33 cellular contexts compared by ENCODE assay signal in genomic region chr11:106828576-106828975, GRCh38.
"Had no signal": no experiment of that assay in that cellular context is flagged by ENCODE, and none has a peak within 500 bp of the region (broad histone marks: within the 10 kb centered on the region; RNA-seq: fewer than 3 reads in every experiment).

No MANE protein-coding gene starts in this region.

- H3K27me3 ChIP-seq: dorsolateral prefrontal cortex, gastroesophageal sphincter, heart right ventricle, hepatocyte had no signal

- H3K4me1 Mint-ChIP-seq: activated CD4-positive, alpha-beta T cell treated with anti-CD3 and anti-CD28 coated beads for 36 hours; activated CD4-positive, alpha-beta T cell treated with anti-CD3 and anti-CD28 coated beads, Interleukin-2, amount 10 ng/mL, durations not matched to agents 24 days and 14 days; activated naive CD4-positive, alpha-beta T cell treated with anti-CD3 and anti-CD28 coated beads, Interleukin-2, amount 10 ng/mL, durations not matched to agents 7 days and 5 days; activated naive CD8-positive, alpha-beta T cell treated with anti-CD3 and anti-CD28 coated beads, Interleukin-2, amount 10 ng/mL, durations not matched to agents 7 days and 5 days; brain; T-helper 17 cell had no signal

- H3K36me3 Mint-ChIP-seq: activated CD4-positive, alpha-beta memory T cell treated with anti-CD3 and anti-CD28 coated beads for 36 hours; activated naive CD4-positive, alpha-beta T cell treated with anti-CD3 and anti-CD28 coated beads, Interleukin-2, amount 10 ng/mL, durations not matched to agents 7 days and 5 days; activated naive CD4-positive, alpha-beta T cell treated with anti-CD3 and anti-CD28 coated beads, Interleukin-2, amount 50 U/mL, for 72 hours; activated naive CD8-positive, alpha-beta T cell treated with anti-CD3 and anti-CD28 coated beads, Interleukin-2, amount 10 ng/mL, durations not matched to agents 7 days and 5 days had no signal

- H3K4me2 ChIP-seq: hepatocyte had no signal

- H3K36me3 ChIP-seq: gastroesophageal sphincter, heart right ventricle had no signal

- H3K9me3 Mint-ChIP-seq: activated naive CD8-positive, alpha-beta T cell treated with anti-CD3 and anti-CD28 coated beads, Interleukin-2, amount 10 ng/mL, durations not matched to agents 7 days and 5 days; brain; endodermal cell had no signal

- H3K4me1 ChIP-seq: gastroesophageal sphincter, heart right ventricle had no signal

- H3K4me3 ChIP-seq: coronary artery, dorsolateral prefrontal cortex, gastroesophageal sphincter, heart right ventricle, hepatocyte had no signal

- H3K4me3 Mint-ChIP-seq: activated CD4-positive, alpha-beta memory T cell treated with anti-CD3 and anti-CD28 coated beads for 36 hours; activated CD4-positive, alpha-beta T cell treated with anti-CD3 and anti-CD28 coated beads for 36 hours; activated CD4-positive, alpha-beta T cell treated with anti-CD3 and anti-CD28 coated beads, Interleukin-2, amount 10 ng/mL, durations not matched to agents 24 days and 14 days; activated naive CD4-positive, alpha-beta T cell treated with anti-CD3 and anti-CD28 coated beads, Interleukin-2, amount 10 ng/mL, durations not matched to agents 7 days and 5 days; activated naive CD8-positive, alpha-beta T cell treated with anti-CD3 and anti-CD28 coated beads, Interleukin-2, amount 10 ng/mL, durations not matched to agents 7 days and 5 days; activated T-cell treated with anti-CD3 and anti-CD28 coated beads, Interleukin-2, amount 50 U/mL, for 24 hours; activated T-cell treated with anti-CD3 and anti-CD28 coated beads, Interleukin-2, amount 50 U/mL, for 72 hours; brain; dendritic cell treated with granulocyte-macrophage colony-stimulating factor and Interleukin-4, amounts not matched to agents 40 ng/mL and 50 ng/mL, for 4 days; endodermal cell; T-helper 17 cell; T-helper 2 cell treated with Interferon-gamma antibody and Interleukin-4, amounts not matched to agents 5 μg/mL and 100 μg/mL, for 36 hours had no signal

- H3K27me3 Mint-ChIP-seq: activated CD4-positive, alpha-beta memory T cell treated with anti-CD3 and anti-CD28 coated beads for 36 hours; activated CD4-positive, alpha-beta T cell treated with anti-CD3 and anti-CD28 coated beads for 36 hours; activated CD4-positive, alpha-beta T cell treated with anti-CD3 and anti-CD28 coated beads, Interleukin-2, amount 10 ng/mL, durations not matched to agents 24 days and 14 days; activated naive CD4-positive, alpha-beta T cell treated with anti-CD3 and anti-CD28 coated beads, Interleukin-2, amount 10 ng/mL, durations not matched to agents 7 days and 5 days; activated naive CD8-positive, alpha-beta T cell treated with anti-CD3 and anti-CD28 coated beads, Interleukin-2, amount 10 ng/mL, durations not matched to agents 7 days and 5 days; activated T-cell treated with anti-CD3 and anti-CD28 coated beads, Interleukin-2, amount 50 U/mL, for 24 hours; dendritic cell treated with granulocyte-macrophage colony-stimulating factor and Interleukin-4, amounts not matched to agents 40 ng/mL and 50 ng/mL, for 4 days; T-helper 17 cell had no signal

- ATAC-seq: activated CD4-positive, alpha-beta T cell treated with anti-CD3 and anti-CD28 coated beads for 36 hours; activated naive CD4-positive, alpha-beta T cell treated with anti-CD3 and anti-CD28 coated beads, Interleukin-2, amount 50 U/mL, for 72 hours; activated T-cell treated with anti-CD3 and anti-CD28 coated beads, Interleukin-2, amount 50 U/mL, for 72 hours; esophagus mucosa; gastroesophageal sphincter; heart right ventricle; T-helper 17 cell had no signal

- DNase-seq: activated CD4-positive, alpha-beta memory T cell treated with anti-CD3 and anti-CD28 coated beads for 36 hours; activated CD4-positive, alpha-beta T cell treated with anti-CD3 and anti-CD28 coated beads for 36 hours; activated CD4-positive, alpha-beta T cell treated with anti-CD3 and anti-CD28 coated beads, Interleukin-2, amount 10 ng/mL, durations not matched to agents 24 days and 14 days; activated CD4-positive, CD25-positive, alpha-beta regulatory T cell; activated CD4-positive, CD25-positive, alpha-beta regulatory T cell treated with anti-CD3 and anti-CD28 coated beads, Interleukin-2, amount 50 U/mL, for 72 hours; activated CD8-positive, alpha-beta memory T cell treated with anti-CD3 and anti-CD28 coated beads, Interleukin-2, amount 50 U/mL, for 48 hours; activated gamma-delta T cell; activated naive CD4-positive, alpha-beta T cell; activated naive CD4-positive, alpha-beta T cell treated with anti-CD3 and anti-CD28 coated beads, Interleukin-2, amount 10 ng/mL, durations not matched to agents 7 days and 5 days; activated naive CD8-positive, alpha-beta T cell treated with anti-CD3 and anti-CD28 coated beads, Interleukin-2, amount 10 ng/mL, durations not matched to agents 7 days and 5 days; activated T-cell treated with anti-CD3 and anti-CD28 coated beads for 4 hours; activated T-cell treated with anti-CD3 and anti-CD28 coated beads, Interleukin-2, amount 50 U/mL, for 24 hours; activated T-cell treated with anti-CD3 and anti-CD28 coated beads, Interleukin-2, amount 50 U/mL, for 72 hours; amniotic stem cell; anterior cingulate cortex; caudate nucleus; cerebellar nuclear complex; dorsolateral prefrontal cortex; effector memory CD4-positive, alpha-beta T cell; endodermal cell; foreskin melanocyte; heart right ventricle; T-helper 1 cell; T-helper 17 cell; T1000 had no signal

- H2AFZ ChIP-seq: hepatocyte had no signal

- H3K9me3 ChIP-seq: gastroesophageal sphincter had no signal

- H3K27ac ChIP-seq: coronary artery, dorsolateral prefrontal cortex, gastroesophageal sphincter, heart right ventricle, hepatocyte had no signal

- H3K27ac Mint-ChIP-seq: activated CD4-positive, alpha-beta memory T cell treated with anti-CD3 and anti-CD28 coated beads for 36 hours; activated CD4-positive, alpha-beta T cell treated with anti-CD3 and anti-CD28 coated beads for 36 hours; activated CD4-positive, alpha-beta T cell treated with anti-CD3 and anti-CD28 coated beads, Interleukin-2, amount 10 ng/mL, durations not matched to agents 24 days and 14 days; activated naive CD4-positive, alpha-beta T cell treated with anti-CD3 and anti-CD28 coated beads, Interleukin-2, amount 10 ng/mL, durations not matched to agents 7 days and 5 days; activated naive CD4-positive, alpha-beta T cell treated with anti-CD3 and anti-CD28 coated beads, Interleukin-2, amount 50 U/mL, for 72 hours; activated naive CD8-positive, alpha-beta T cell treated with anti-CD3 and anti-CD28 coated beads, Interleukin-2, amount 10 ng/mL, durations not matched to agents 7 days and 5 days; activated T-cell treated with anti-CD3 and anti-CD28 coated beads, Interleukin-2, amount 50 U/mL, for 24 hours; activated T-cell treated with anti-CD3 and anti-CD28 coated beads, Interleukin-2, amount 50 U/mL, for 72 hours; brain; dendritic cell treated with granulocyte-macrophage colony-stimulating factor and Interleukin-4, amounts not matched to agents 40 ng/mL and 50 ng/mL, for 4 days; endodermal cell; T-helper 17 cell; T-helper 2 cell treated with Interferon-gamma antibody and Interleukin-4, amounts not matched to agents 5 μg/mL and 100 μg/mL, for 36 hours had no signal

- H3K79me2 ChIP-seq: hepatocyte had no signal
